Comparison of ENCODE assay signal across 1 cellular context in the genomic region with DNA sequence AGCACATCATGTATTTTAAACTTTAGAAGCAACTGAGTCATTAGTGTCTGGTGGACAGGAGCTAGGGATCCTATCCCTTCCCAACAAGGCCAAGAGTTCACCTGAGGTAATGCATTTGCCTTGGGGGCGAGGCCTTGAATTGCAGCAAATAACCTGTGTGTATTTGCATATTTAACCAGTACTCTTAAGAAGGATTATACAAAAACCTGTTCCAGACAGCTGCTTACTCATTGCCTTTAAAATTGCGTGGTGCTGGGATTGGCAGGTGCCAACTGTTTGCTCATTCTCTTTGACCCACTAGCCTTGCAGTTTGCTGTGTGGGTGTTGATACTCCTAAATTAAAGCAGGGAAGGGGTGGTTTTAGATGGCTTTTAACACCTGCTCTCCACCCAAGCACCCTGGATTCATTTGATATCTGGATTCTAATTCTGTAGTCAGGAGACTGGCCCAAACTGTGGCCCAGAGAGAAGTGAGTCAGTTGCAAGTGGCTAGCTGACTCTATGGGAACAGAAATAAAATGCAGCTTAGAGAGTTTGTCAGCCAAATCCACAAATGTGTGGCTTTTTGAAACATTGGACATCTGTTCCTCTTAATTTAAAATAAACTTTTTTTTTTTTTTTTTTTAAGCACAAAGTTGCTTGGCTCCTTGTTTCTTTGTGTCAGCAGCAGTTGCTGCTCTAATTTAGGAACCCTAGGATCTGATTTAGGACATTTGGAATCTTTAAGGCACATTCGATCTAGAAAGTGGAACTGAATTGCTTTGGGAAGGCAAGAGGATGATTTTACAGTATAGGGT.
TF ChIP-seq lines count a peak whose summit lies in the region.

No MANE protein-coding gene starts in this region.

TF ChIP-seq in HepG2, 621 proteins besides CTCF, POLR2A, EP300 and RAD21 (continued from another document):
- TF ChIP-seq, protein P1, sequence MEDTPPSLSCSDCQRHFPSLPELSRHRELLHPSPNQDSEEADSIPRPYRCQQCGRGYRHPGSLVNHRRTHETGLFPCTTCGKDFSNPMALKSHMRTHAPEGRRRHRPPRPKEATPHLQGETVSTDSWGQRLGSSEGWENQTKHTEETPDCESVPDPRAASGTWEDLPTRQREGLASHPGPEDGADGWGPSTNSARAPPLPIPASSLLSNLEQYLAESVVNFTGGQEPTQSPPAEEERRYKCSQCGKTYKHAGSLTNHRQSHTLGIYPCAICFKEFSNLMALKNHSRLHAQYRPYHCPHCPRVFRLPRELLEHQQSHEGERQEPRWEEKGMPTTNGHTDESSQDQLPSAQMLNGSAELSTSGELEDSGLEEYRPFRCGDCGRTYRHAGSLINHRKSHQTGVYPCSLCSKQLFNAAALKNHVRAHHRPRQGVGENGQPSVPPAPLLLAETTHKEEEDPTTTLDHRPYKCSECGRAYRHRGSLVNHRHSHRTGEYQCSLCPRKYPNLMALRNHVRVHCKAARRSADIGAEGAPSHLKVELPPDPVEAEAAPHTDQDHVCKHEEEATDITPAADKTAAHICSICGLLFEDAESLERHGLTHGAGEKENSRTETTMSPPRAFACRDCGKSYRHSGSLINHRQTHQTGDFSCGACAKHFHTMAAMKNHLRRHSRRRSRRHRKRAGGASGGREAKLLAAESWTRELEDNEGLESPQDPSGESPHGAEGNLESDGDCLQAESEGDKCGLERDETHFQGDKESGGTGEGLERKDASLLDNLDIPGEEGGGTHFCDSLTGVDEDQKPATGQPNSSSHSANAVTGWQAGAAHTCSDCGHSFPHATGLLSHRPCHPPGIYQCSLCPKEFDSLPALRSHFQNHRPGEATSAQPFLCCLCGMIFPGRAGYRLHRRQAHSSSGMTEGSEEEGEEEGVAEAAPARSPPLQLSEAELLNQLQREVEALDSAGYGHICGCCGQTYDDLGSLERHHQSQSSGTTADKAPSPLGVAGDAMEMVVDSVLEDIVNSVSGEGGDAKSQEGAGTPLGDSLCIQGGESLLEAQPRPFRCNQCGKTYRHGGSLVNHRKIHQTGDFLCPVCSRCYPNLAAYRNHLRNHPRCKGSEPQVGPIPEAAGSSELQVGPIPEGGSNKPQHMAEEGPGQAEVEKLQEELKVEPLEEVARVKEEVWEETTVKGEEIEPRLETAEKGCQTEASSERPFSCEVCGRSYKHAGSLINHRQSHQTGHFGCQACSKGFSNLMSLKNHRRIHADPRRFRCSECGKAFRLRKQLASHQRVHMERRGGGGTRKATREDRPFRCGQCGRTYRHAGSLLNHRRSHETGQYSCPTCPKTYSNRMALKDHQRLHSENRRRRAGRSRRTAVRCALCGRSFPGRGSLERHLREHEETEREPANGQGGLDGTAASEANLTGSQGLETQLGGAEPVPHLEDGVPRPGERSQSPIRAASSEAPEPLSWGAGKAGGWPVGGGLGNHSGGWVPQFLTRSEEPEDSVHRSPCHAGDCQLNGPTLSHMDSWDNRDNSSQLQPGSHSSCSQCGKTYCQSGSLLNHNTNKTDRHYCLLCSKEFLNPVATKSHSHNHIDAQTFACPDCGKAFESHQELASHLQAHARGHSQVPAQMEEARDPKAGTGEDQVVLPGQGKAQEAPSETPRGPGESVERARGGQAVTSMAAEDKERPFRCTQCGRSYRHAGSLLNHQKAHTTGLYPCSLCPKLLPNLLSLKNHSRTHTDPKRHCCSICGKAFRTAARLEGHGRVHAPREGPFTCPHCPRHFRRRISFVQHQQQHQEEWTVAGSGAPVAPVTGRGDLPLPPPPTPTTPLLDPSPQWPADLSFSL (CRISPR knock-in tag; IDR thresholded peaks at IDR 0.05): no peak
- TF ChIP-seq MLLT10 (CRISPR knock-in tag; IDR thresholded peaks at IDR 0.05): no peak
- no peak for TF ChIP-seq ZBTB42 (CRISPR knock-in tag; IDR thresholded peaks at IDR 0.05)
- peak; percentile 57; the same call in 1 of the 2 replicates for TF ChIP-seq HMG20A (CRISPR knock-in tag; IDR thresholded peaks at IDR 0.05; ENCODE audit: borderline replicate concordance)
- 0 out of 2 replicates have a peak, but pooled peaks have one; percentile 33 for TF ChIP-seq ZFY (CRISPR knock-in tag; IDR thresholded peaks at IDR 0.05)
- TF ChIP-seq TMF1 (CRISPR knock-in tag; IDR thresholded peaks at IDR 0.05; ENCODE audit: low read depth): no peak
